25 cellular contexts compared by ENCODE assay signal in genomic region chr5:113548396-113548795, GRCh38. TPM values are rescaled to one million over a fixed set of nuclear protein-coding genes. Genes with fewer than 3 reads are reported as not detected.
A peak's percentile ranks its signal among the peaks of the same experiment; 100 is the strongest.
DNase-seq lines count a peak whose midpoint lies in the region; ATAC-seq and FAIRE-seq lines count a peak whose summit lies in the region.
"Had no signal": no experiment of that assay in that cellular context is flagged by ENCODE, and none has a peak within 500 bp of the region (broad histone marks: within the 10 kb centered on the region; RNA-seq: fewer than 3 reads in every experiment).

No MANE protein-coding gene starts in this region.

- H2AK5ac ChIP-seq in trophoblast cell (ENCODE audit: low read length): no peak overlapping the region

- no peak overlapping the region for H3K9ac ChIP-seq in trophoblast cell (ENCODE audit: low read length)

- no peak overlapping the region for H3K18ac ChIP-seq in trophoblast cell (ENCODE audit: low read length)

- no peaks in the 10 kb centered on the region for H3K79me1 ChIP-seq in trophoblast cell (ENCODE audit: low read length)

- no peak overlapping the region for H2AFZ ChIP-seq in trophoblast cell (ENCODE audit: insufficient read depth, low read length, poor library complexity)

- H3K9me3 ChIP-seq in trophoblast cell (ENCODE audit: insufficient read depth, low read depth, low read length): no peaks in the 10 kb centered on the region
- H3K9me3 ChIP-seq: colonic mucosa, HAP-1, heart left ventricle, pancreas, sigmoid colon, SJSA1, uterus had no signal

- peak; percentile 12 for FAIRE-seq in GM18507 (lab: Jason Lieb, UNC)

- no peak overlapping the region for H3K4ac ChIP-seq in trophoblast cell (ENCODE audit: low read depth, low read length)

- H3K4me2 ChIP-seq in trophoblast cell (ENCODE audit: low read length): no peak overlapping the region

- no CpG with 5 or more reads among the region's 2 CpGs for WGBS in trophoblast cell (ENCODE audit: extremely low coverage, insufficient coverage, insufficient read length)

- H2BK120ac ChIP-seq in trophoblast cell (ENCODE audit: insufficient read depth, low read length, poor library complexity): no peak overlapping the region

- no peak overlapping the region for H4K12ac ChIP-seq in trophoblast cell (ENCODE audit: low read depth, low read length)

- no peaks in the 10 kb centered on the region for H3K36me3 ChIP-seq in trophoblast cell (ENCODE audit: control insufficient read depth in 1 of 2, insufficient read depth in 2 of 2, low read length in 2 of 2)
- H3K36me3 ChIP-seq: colonic mucosa, uterus had no signal

- H4K91ac ChIP-seq in trophoblast cell (ENCODE audit: low read depth, low read length): no peak overlapping the region

- no peak overlapping the region for H3K4me3 ChIP-seq in trophoblast cell (ENCODE audit: low read depth, low read length)
- H3K4me3 ChIP-seq: colonic mucosa, HAP-1, heart left ventricle, pancreas, sigmoid colon, SJSA1, uterus had no signal

- peaks cover 0 to 2% of the 10 kb centered on the region in 2 experiments for H3K4me1 ChIP-seq in trophoblast cell (ENCODE audit: control insufficient read depth in 1 of 2, insufficient read depth in 2 of 2, low read length in 2 of 2)
- H3K4me1 ChIP-seq: colonic mucosa, HAP-1, pancreas, uterus had no signal

- no peak overlapping the region for H2BK5ac ChIP-seq in trophoblast cell (ENCODE audit: low read depth, low read length, poor library complexity)

- ATAC-seq in GM19452 (IDR thresholded peaks at IDR 0.05; ENCODE audit: unreplicated experiment) (peak; percentile 86), HG02938 (IDR thresholded peaks at IDR 0.05; ENCODE audit: unreplicated experiment) (peak; percentile 88), HG03432 (IDR thresholded peaks at IDR 0.05; ENCODE audit: unreplicated experiment) (peak; percentile 81)
- ATAC-seq: activated T-cell treated with anti-CD3 and anti-CD28 coated beads, Interleukin-2, amount 50 U/mL, for 72 hours; heart left ventricle; naive thymus-derived CD4-positive, alpha-beta T cell; pancreas; T-helper 17 cell had no signal

- H3K23ac ChIP-seq in trophoblast cell (ENCODE audit: low read length): no peak overlapping the region

- no peak overlapping the region for H4K8ac ChIP-seq in trophoblast cell (ENCODE audit: low read depth, low read length)

- no peak overlapping the region for H3K14ac ChIP-seq in trophoblast cell (ENCODE audit: low read length)

- H3K27ac ChIP-seq in trophoblast cell (ENCODE audit: low read depth, low read length): no peak overlapping the region
- H3K27ac ChIP-seq: colonic mucosa, heart left ventricle, pancreas, sigmoid colon, SJSA1, uterus, VCaP had no signal

- DNase-seq in GM18507 (ENCODE audit: extremely low spot score, insufficient read length, low read depth) (no peak), midbrain (lab: John Stamatoyannopoulos, UW) (no peak), NCI-H2227 treated with DMSO at 0.1 percent for 48 hours (lab: John Stamatoyannopoulos, UW) (no peak), 8988T (no peak), trophoblast cell (no peak)
- DNase-seq: activated CD4-positive, alpha-beta T cell treated with anti-CD3 and anti-CD28 coated beads, Interleukin-2, amount 50 U/mL, for 48 hours; activated T-cell treated with anti-CD3 and anti-CD28 coated beads, Interleukin-2, amount 50 U/mL, for 72 hours; CD4-positive, alpha-beta T cell; colonic mucosa; heart left ventricle; Kasumi-1; naive thymus-derived CD4-positive, alpha-beta T cell; NCI-H1105 treated with DMSO at 0.1 percent for 48 hours; NCI-H2107; pancreas; sigmoid colon; stimulated activated CD4-positive, alpha-beta T cell treated with anti-CD3 and anti-CD28 coated beads, Interleukin-1b, Interleukin-23, amount 100 ng/mL, for 48 hours; T-helper 17 cell; uterus had no signal

- no peaks in the 10 kb centered on the region for H3K79me2 ChIP-seq in trophoblast cell (ENCODE audit: control insufficient read depth, insufficient read depth, low read length, poor library complexity)

- no peak overlapping the region for H2BK12ac ChIP-seq in trophoblast cell (ENCODE audit: low read length)

- H3K27me3 ChIP-seq in trophoblast cell (ENCODE audit: insufficient read depth, low read length): no peaks in the 10 kb centered on the region
- H3K27me3 ChIP-seq: colonic mucosa, heart left ventricle, pancreas, sigmoid colon, SJSA1, uterus had no signal

RNA-seq across cellular contexts. Expression of gene YTHDC2, which starts 34.9 kb away (rescaled TPM):
- 6.3 and 6.8 TPM in 2 replicates for polyA plus RNA-seq in trophoblast cell (2013)
